ENCODE assay signal across 16 cellular contexts in the genomic region with DNA sequence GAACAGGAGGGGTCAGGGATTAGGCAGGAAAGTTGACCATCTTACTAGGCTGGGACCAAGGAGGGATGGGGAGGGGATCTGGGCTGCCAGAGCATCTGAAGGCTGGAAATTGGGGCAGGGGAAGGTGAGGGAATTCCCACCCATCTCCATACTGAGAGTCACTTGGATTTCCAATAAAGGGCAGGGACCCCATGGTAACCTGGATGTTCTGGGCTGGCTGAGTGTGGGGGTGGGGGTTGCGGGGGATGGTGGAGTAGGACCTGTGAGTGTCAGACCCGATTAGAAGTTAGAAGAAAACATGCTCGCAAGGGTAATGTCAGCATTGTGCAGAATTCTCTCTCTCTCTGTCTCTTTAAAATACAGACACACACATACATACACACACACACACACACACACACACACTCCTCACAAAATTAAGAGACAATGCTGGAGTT. TPM values are rescaled to one million over a fixed set of nuclear protein-coding genes. Genes with fewer than 3 reads are reported as not detected.
A peak's percentile ranks its signal among the peaks of the same experiment; 100 is the strongest.
DNase-seq lines count a peak whose midpoint lies in the region; ATAC-seq and TF ChIP-seq lines count a peak whose summit lies in the region.
"Had no signal": no experiment of that assay in that cellular context is flagged by ENCODE, and none has a peak within 500 bp of the region (broad histone marks: within the 10 kb centered on the region; RNA-seq: fewer than 3 reads in every experiment).

No MANE protein-coding gene starts in this region.

- DNase-seq in activated T-cell treated with anti-CD3 and anti-CD28 coated beads, Interleukin-2, amount 50 U/mL, for 24 hours = no peak
- no peak for DNase-seq in activated T-cell treated with anti-CD3 and anti-CD28 coated beads, Interleukin-2, amount 50 U/mL, for 48 hours
- DNase-seq in T-helper 17 cell (no peak), iPS-NIHi11 (ENCODE audit: low spot score) (peak; percentile 24), esophagus squamous epithelium (lab: John Stamatoyannopoulos, UW) (no peak), erythroblast (lab: John Stamatoyannopoulos, UW) (no peak), anterior cingulate cortex (lab: John Stamatoyannopoulos, UW) (no peak)
- DNase-seq: activated gamma-delta T cell treated with Interleukin-2 at 50 U/mL for 16 hours, left ventricle myocardium inferior, NCI-H1436, NCI-H446 treated with DMSO at 0.1 percent for 48 hours, retina, testis had no signal

- peak overlapping the region; percentile 66 for H3K27ac Mint-ChIP-seq in activated T-cell treated with anti-CD3 and anti-CD28 coated beads, Interleukin-2, amount 50 U/mL, for 24 hours
- H3K27ac Mint-ChIP-seq in T-helper 17 cell = peak overlapping the region; percentile 4
- peak overlapping the region; percentile 35 for H3K27ac Mint-ChIP-seq in stimulated activated memory B cell treated with anti-CD40 and anti-IgM and Interleukin-4, amounts not matched to agents 10 μg/mL and 1 μg/mL and 100 μg/mL, for 72 hours
- H3K27ac Mint-ChIP-seq: dendritic cell treated with granulocyte-macrophage colony-stimulating factor and Interleukin-4, amounts not matched to agents 40 ng/mL and 50 ng/mL, for 4 days; nephron had no signal

- H3K36me3 ChIP-seq in esophagus squamous epithelium = no peaks in the 10 kb centered on the region
- H3K36me3 ChIP-seq: left ventricle myocardium inferior had no signal

- no peaks in the 10 kb centered on the region for H3K9me3 Mint-ChIP-seq in activated T-cell treated with anti-CD3 and anti-CD28 coated beads, Interleukin-2, amount 50 U/mL, for 24 hours
- H3K9me3 Mint-ChIP-seq in stimulated activated memory B cell treated with anti-CD40 and anti-IgM and Interleukin-4, amounts not matched to agents 10 μg/mL and 1 μg/mL and 100 μg/mL, for 72 hours = no peaks in the 10 kb centered on the region
- H3K9me3 Mint-ChIP-seq: dendritic cell treated with granulocyte-macrophage colony-stimulating factor and Interleukin-4, amounts not matched to agents 40 ng/mL and 50 ng/mL, for 4 days; nephron had no signal

- H3K4me3 ChIP-seq in esophagus squamous epithelium = no peak overlapping the region
- H3K4me3 ChIP-seq: left ventricle myocardium inferior, testis had no signal

- no peak for TF ChIP-seq CTCF in esophagus squamous epithelium (IDR thresholded peaks at IDR 0.05)

- H3K4me3 Mint-ChIP-seq in activated T-cell treated with anti-CD3 and anti-CD28 coated beads, Interleukin-2, amount 50 U/mL, for 24 hours = no peak overlapping the region
- no peak overlapping the region for H3K4me3 Mint-ChIP-seq in T-helper 17 cell
- H3K4me3 Mint-ChIP-seq in stimulated activated memory B cell treated with anti-CD40 and anti-IgM and Interleukin-4, amounts not matched to agents 10 μg/mL and 1 μg/mL and 100 μg/mL, for 72 hours = no peak overlapping the region
- H3K4me3 Mint-ChIP-seq: dendritic cell treated with granulocyte-macrophage colony-stimulating factor and Interleukin-4, amounts not matched to agents 40 ng/mL and 50 ng/mL, for 4 days; nephron had no signal

- H3K9me3 ChIP-seq in T-helper 17 cell (ENCODE audit: control insufficient read depth, low read length, poor library complexity, severe bottlenecking) = no peaks in the 10 kb centered on the region
- H3K9me3 ChIP-seq in esophagus squamous epithelium = no peaks in the 10 kb centered on the region
- H3K9me3 ChIP-seq: left ventricle myocardium inferior, testis had no signal

- peak overlapping the region in 1 of 4 donors; percentile 44 for H3K27ac ChIP-seq in esophagus squamous epithelium
- H3K27ac ChIP-seq: left ventricle myocardium inferior, testis had no signal

- intact Hi-C loops in esophagus squamous epithelium (cut with DNase I) = no loop called here

- H3K27me3 Mint-ChIP-seq in activated T-cell treated with anti-CD3 and anti-CD28 coated beads, Interleukin-2, amount 50 U/mL, for 24 hours = no peaks in the 10 kb centered on the region
- H3K27me3 Mint-ChIP-seq in T-helper 17 cell = peaks cover 11% of the 10 kb centered on the region
- H3K27me3 Mint-ChIP-seq in stimulated activated memory B cell treated with anti-CD40 and anti-IgM and Interleukin-4, amounts not matched to agents 10 μg/mL and 1 μg/mL and 100 μg/mL, for 72 hours = peaks cover 13% of the 10 kb centered on the region
- H3K27me3 Mint-ChIP-seq: dendritic cell treated with granulocyte-macrophage colony-stimulating factor and Interleukin-4, amounts not matched to agents 40 ng/mL and 50 ng/mL, for 4 days had no signal

- H3K27me3 ChIP-seq in esophagus squamous epithelium = no peaks in the 10 kb centered on the region
- H3K27me3 ChIP-seq: testis had no signal

- H3K4me1 ChIP-seq in esophagus squamous epithelium = peaks cover 0 to 8% (median 0%) of the 10 kb centered on the region in 3 donors

- peaks cover 13% of the 10 kb centered on the region for H3K4me1 Mint-ChIP-seq in activated T-cell treated with anti-CD3 and anti-CD28 coated beads, Interleukin-2, amount 50 U/mL, for 24 hours (ENCODE audit: low read depth)
- H3K4me1 Mint-ChIP-seq in T-helper 17 cell = peaks cover 4% of the 10 kb centered on the region
- H3K4me1 Mint-ChIP-seq in stimulated activated memory B cell treated with anti-CD40 and anti-IgM and Interleukin-4, amounts not matched to agents 10 μg/mL and 1 μg/mL and 100 μg/mL, for 72 hours = peaks cover 6% of the 10 kb centered on the region
- H3K4me1 Mint-ChIP-seq: nephron had no signal

- no peak for ATAC-seq in T-helper 17 cell
- no peak for ATAC-seq in stimulated activated memory B cell treated with anti-CD40 and anti-IgM and Interleukin-4, amounts not matched to agents 10 μg/mL and 1 μg/mL and 100 μg/mL, for 72 hours

- 76 to 79% methylated on average over 3 of the region's 3 CpGs for WGBS in esophagus squamous epithelium, 2 donors

- H3K36me3 Mint-ChIP-seq in activated T-cell treated with anti-CD3 and anti-CD28 coated beads, Interleukin-2, amount 50 U/mL, for 24 hours (ENCODE audit: low read depth) = no peaks in the 10 kb centered on the region
- peaks cover 3% of the 10 kb centered on the region for H3K36me3 Mint-ChIP-seq in T-helper 17 cell (ENCODE audit: low read depth)
- no peaks in the 10 kb centered on the region for H3K36me3 Mint-ChIP-seq in stimulated activated memory B cell treated with anti-CD40 and anti-IgM and Interleukin-4, amounts not matched to agents 10 μg/mL and 1 μg/mL and 100 μg/mL, for 72 hours

- no peak for TF ChIP-seq POLR2A in esophagus squamous epithelium (IDR thresholded peaks at IDR 0.05)
- no peak for TF ChIP-seq POLR2A in erythroblast (IDR thresholded peaks at IDR 0.05; ENCODE audit: low read length)

RNA-seq across cellular contexts. Expression of a gene that starts 40.0 kb away (rescaled TPM):
- total RNA-seq in T-helper 17 cell = 10 to 100 TPM; 88.2 to 98.8 TPM
- total RNA-seq in esophagus squamous epithelium = 10 to 100 TPM; 24.8 to 86.8 (median 46.8) TPM

RNA-seq across cellular contexts. Expression of a gene that starts 57.8 kb away (rescaled TPM):
- total RNA-seq in T-helper 17 cell (10 to 100 TPM; 47.3 to 49.2 TPM), esophagus squamous epithelium (10 to 100 TPM; 13.9 to 71.9 (median 37.4) TPM)

Comparison
In these comparisons a context has a peak if more than half of its experiments do, and no peak if none do; other contexts are left out.
1. H3K27ac Mint-ChIP-seq: peak in every context shown above with its lines; median percentile 66 in activated T-cell treated with anti-CD3 and anti-CD28 coated beads, Interleukin-2, amount 50 U/mL, for 24 hours; 35 in stimulated activated memory B cell treated with anti-CD40 and anti-IgM and Interleukin-4, amounts not matched to agents 10 μg/mL and 1 μg/mL and 100 μg/mL, for 72 hours; 4 in T-helper 17 cell.